In the genomic region with DNA sequence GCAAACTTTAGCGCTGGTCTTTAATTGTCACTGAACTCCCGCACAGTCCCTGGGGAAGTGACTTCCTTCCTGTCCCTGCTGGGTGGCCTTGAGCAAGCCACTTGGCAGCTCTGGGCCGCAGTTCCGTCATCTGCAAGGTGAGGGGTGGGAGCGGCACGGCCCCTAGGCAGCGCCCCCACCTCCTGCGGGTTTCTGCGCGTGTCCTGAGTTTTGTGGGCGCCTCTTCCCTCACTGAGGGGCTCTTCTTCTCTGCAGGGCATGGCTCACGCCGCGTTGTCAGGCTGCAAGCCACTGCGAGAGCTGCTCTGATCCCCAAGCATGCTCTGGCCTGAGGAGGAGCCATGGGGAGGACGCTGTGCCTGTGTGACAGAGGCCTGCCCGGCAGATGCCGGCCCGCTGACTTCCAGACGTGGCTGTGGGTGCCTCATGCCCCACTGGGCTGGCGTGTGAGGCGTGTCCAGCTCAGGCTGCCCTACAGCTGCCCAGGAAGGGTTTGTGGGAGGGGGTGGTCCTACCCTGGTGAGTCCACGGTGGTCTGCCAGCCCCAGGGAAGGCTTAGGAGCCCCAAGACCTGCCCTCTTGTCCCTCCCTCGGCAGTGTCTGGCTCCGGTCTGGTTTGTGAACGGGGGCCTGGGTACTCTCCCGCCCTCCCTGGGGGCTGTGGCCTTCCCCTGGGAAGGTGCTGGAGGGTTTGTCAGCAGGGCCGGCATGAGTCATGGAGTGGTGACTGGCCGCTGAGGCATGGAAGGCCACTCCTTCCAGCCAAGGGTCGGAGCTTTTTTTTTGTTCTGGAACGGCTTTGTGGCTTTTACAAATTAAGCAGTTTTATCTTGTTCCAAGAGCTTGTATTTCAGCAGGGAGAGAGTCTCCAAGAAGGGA, we compare ENCODE assay signal across 9 cellular contexts.
DNase-seq lines count a peak whose midpoint lies in the region; ATAC-seq and TF ChIP-seq lines count a peak whose summit lies in the region.
"Had no signal": no experiment of that assay in that cellular context is flagged by ENCODE, and none has a peak within 500 bp of the region (broad histone marks: within the 10 kb centered on the region; RNA-seq: fewer than 3 reads in every experiment).

No MANE protein-coding gene starts in this region.

- peaks cover 43 to 73% (median 60%) of the 10 kb centered on the region in 7 donors for H3K4me1 Mint-ChIP-seq in naive thymus-derived CD4-positive, alpha-beta T cell
- H3K4me1 Mint-ChIP-seq in activated CD8-positive, alpha-beta memory T cell treated with anti-CD3 and anti-CD28 coated beads, Interleukin-2, amount 10 ng/mL, durations not matched to agents 7 days and 5 days, result peaks cover 50% of the 10 kb centered on the region

- H3K4me3 Mint-ChIP-seq in naive thymus-derived CD4-positive, alpha-beta T cell, result peak overlapping the region in 2 of 10 donors; percentile 28 to 65
- H3K4me3 Mint-ChIP-seq in activated CD8-positive, alpha-beta memory T cell treated with anti-CD3 and anti-CD28 coated beads, Interleukin-2, amount 10 ng/mL, durations not matched to agents 7 days and 5 days, result no peak overlapping the region
- H3K4me3 Mint-ChIP-seq: T-helper 1 cell treated with Interleukin-12 subunit alpha and Interleukin-12 subunit beta and Interleukin-4 antibody, amounts not matched to agents 30 μg/mL and 1 μg/mL, for 36 hours had no signal

- H3K27me3 Mint-ChIP-seq in naive thymus-derived CD4-positive, alpha-beta T cell, result peaks cover 0 to 2% (median 0%) of the 10 kb centered on the region in 5 donors
- no peaks in the 10 kb centered on the region for H3K27me3 Mint-ChIP-seq in activated CD8-positive, alpha-beta memory T cell treated with anti-CD3 and anti-CD28 coated beads, Interleukin-2, amount 10 ng/mL, durations not matched to agents 7 days and 5 days

- no peaks in the 10 kb centered on the region for H3K9me3 ChIP-seq in WERI-Rb-1 (ENCODE audit: severe bottlenecking)
- H3K9me3 ChIP-seq in cardiac muscle cell (ENCODE audit: low read depth), result no peaks in the 10 kb centered on the region
- no peaks in the 10 kb centered on the region for H3K9me3 ChIP-seq in naive thymus-derived CD4-positive, alpha-beta T cell (ENCODE audit: control insufficient read depth in 2 of 3, low read length in 3 of 3)

- H3K36me3 ChIP-seq in WERI-Rb-1 (peaks cover 69% of the 10 kb centered on the region), cardiac muscle cell (no peaks in the 10 kb centered on the region)
- no peaks in the 10 kb centered on the region for H3K36me3 ChIP-seq in naive thymus-derived CD4-positive, alpha-beta T cell (ENCODE audit: control insufficient read depth in 2 of 3, insufficient read depth in 3 of 3, low read length in 3 of 3)

- H3K4me3 ChIP-seq in WERI-Rb-1 (ENCODE audit: low read depth, low read length) (no peak overlapping the region), cardiac muscle cell (no peak overlapping the region)
- H3K4me3 ChIP-seq in naive thymus-derived CD4-positive, alpha-beta T cell (ENCODE audit: low read length), result no peak overlapping the region

- peak overlapping the region in 3 of 9 donors; percentile 16 to 52 (median 41) for H3K27ac Mint-ChIP-seq in naive thymus-derived CD4-positive, alpha-beta T cell
- no peak overlapping the region for H3K27ac Mint-ChIP-seq in activated CD8-positive, alpha-beta memory T cell treated with anti-CD3 and anti-CD28 coated beads, Interleukin-2, amount 10 ng/mL, durations not matched to agents 7 days and 5 days
- H3K27ac Mint-ChIP-seq: T-helper 1 cell treated with Interleukin-12 subunit alpha and Interleukin-12 subunit beta and Interleukin-4 antibody, amounts not matched to agents 30 μg/mL and 1 μg/mL, for 36 hours had no signal

- peaks cover 30% of the 10 kb centered on the region for H3K4me1 ChIP-seq in cardiac muscle cell (ENCODE audit: low read depth)
- H3K4me1 ChIP-seq in naive thymus-derived CD4-positive, alpha-beta T cell (ENCODE audit: control insufficient read depth in 2 of 2, insufficient read depth in 2 of 2, low read length in 2 of 2), result peaks cover 45 to 65% of the 10 kb centered on the region in 2 donors

- ATAC-seq in HG02870 (IDR thresholded peaks at IDR 0.05; ENCODE audit: unreplicated experiment), result no peak
- no peak for ATAC-seq in naive thymus-derived CD4-positive, alpha-beta T cell
- no peak for ATAC-seq in activated CD8-positive, alpha-beta memory T cell treated with anti-CD3 and anti-CD28 coated beads, Interleukin-2, amount 10 ng/mL, durations not matched to agents 7 days and 5 days

- H3K27me3 ChIP-seq in WERI-Rb-1 (ENCODE audit: insufficient read depth, low read depth, severe bottlenecking), result no peaks in the 10 kb centered on the region
- H3K27me3 ChIP-seq in cardiac muscle cell, result no peaks in the 10 kb centered on the region
- H3K27me3 ChIP-seq in naive thymus-derived CD4-positive, alpha-beta T cell (ENCODE audit: control insufficient read depth in 2 of 2, insufficient read depth in 2 of 2, low read length in 2 of 2), result no peaks in the 10 kb centered on the region

- H3K9me3 Mint-ChIP-seq in naive thymus-derived CD4-positive, alpha-beta T cell, result peaks cover 0 to 2% (median 0%) of the 10 kb centered on the region in 11 donors
- H3K9me3 Mint-ChIP-seq in activated CD8-positive, alpha-beta memory T cell treated with anti-CD3 and anti-CD28 coated beads, Interleukin-2, amount 10 ng/mL, durations not matched to agents 7 days and 5 days (ENCODE audit: low read depth), result no peaks in the 10 kb centered on the region
- H3K9me3 Mint-ChIP-seq: T-helper 1 cell treated with Interleukin-12 subunit alpha and Interleukin-12 subunit beta and Interleukin-4 antibody, amounts not matched to agents 30 μg/mL and 1 μg/mL, for 36 hours had no signal

- H3K27ac ChIP-seq in WERI-Rb-1, result peak overlapping the region; percentile 40
- H3K27ac ChIP-seq in cardiac muscle cell, result peak overlapping the region; percentile 94
- H3K27ac ChIP-seq in naive thymus-derived CD4-positive, alpha-beta T cell (ENCODE audit: low read depth, low read length), result no peak overlapping the region

- no peaks in the 10 kb centered on the region for H3K36me3 Mint-ChIP-seq in naive thymus-derived CD4-positive, alpha-beta T cell
- H3K36me3 Mint-ChIP-seq in activated CD8-positive, alpha-beta memory T cell treated with anti-CD3 and anti-CD28 coated beads, Interleukin-2, amount 10 ng/mL, durations not matched to agents 7 days and 5 days, result no peaks in the 10 kb centered on the region

- TF ChIP-seq CTCF in WERI-Rb-1 (IDR thresholded peaks at IDR 0.05; ENCODE audit: low read depth, low read length) (no peak), cardiac muscle cell (IDR thresholded peaks at IDR 0.05; ENCODE audit: low read depth, low read length) (no peak)

- intact Hi-C loops in naive thymus-derived CD4-positive, alpha-beta T cell (cut with micrococcal nuclease), result no loop called here

- DNase-seq in Caki2 (ENCODE audit: low read depth) (peak; percentile 99), HK-2 (ENCODE audit: unreplicated experiment) (peak; percentile 95), WERI-Rb-1 (peak; percentile 15), cardiac muscle cell (ENCODE audit: low read depth in 1 of 2, low spot score in 1 of 2) (peak; percentile 55 to 99), renal cortical epithelial cell (ENCODE audit: low read depth) (peak; percentile 98)
- DNase-seq in naive thymus-derived CD4-positive, alpha-beta T cell, result no peak
- no peak for DNase-seq in activated CD8-positive, alpha-beta memory T cell treated with anti-CD3 and anti-CD28 coated beads, Interleukin-2, amount 10 ng/mL, durations not matched to agents 7 days and 5 days

- CTCF ChIA-PET in naive thymus-derived CD4-positive, alpha-beta T cell (lab: Charles Lee), result no interaction called here
- CTCF ChIA-PET in activated CD8-positive, alpha-beta memory T cell treated with anti-CD3 and anti-CD28 coated beads, Interleukin-2, amount 10 ng/mL, durations not matched to agents 7 days and 5 days (lab: Charles Lee), result no interaction called here

- POLR2A ChIA-PET in naive thymus-derived CD4-positive, alpha-beta T cell (lab: Charles Lee), result interaction anchor here (1.3 kb wide), 1 partner anchor 107 kb away, joined by 6 read pairs; no protein-coding TSS in a partner anchor

- in situ Hi-C loops in Caki2 (cut with HindIII; ENCODE audit: low pct_unique_long_range_greater_than_20kb, low sequenced_read_pairs), result no loop called here

Comparison
In these comparisons a context has a peak if more than half of its experiments do, and no peak if none do; other contexts are left out.
1. DNase-seq: peak in Caki2 (single experiment), HK-2 (single experiment), WERI-Rb-1 (single experiment), cardiac muscle cell (2 of 2) and renal cortical epithelial cell (single experiment); none in naive thymus-derived CD4-positive, alpha-beta T cell (0 of 9) and activated CD8-positive, alpha-beta memory T cell treated with anti-CD3 and anti-CD28 coated beads, Interleukin-2, amount 10 ng/mL, durations not matched to agents 7 days and 5 days (single experiment).